In the genomic region with DNA sequence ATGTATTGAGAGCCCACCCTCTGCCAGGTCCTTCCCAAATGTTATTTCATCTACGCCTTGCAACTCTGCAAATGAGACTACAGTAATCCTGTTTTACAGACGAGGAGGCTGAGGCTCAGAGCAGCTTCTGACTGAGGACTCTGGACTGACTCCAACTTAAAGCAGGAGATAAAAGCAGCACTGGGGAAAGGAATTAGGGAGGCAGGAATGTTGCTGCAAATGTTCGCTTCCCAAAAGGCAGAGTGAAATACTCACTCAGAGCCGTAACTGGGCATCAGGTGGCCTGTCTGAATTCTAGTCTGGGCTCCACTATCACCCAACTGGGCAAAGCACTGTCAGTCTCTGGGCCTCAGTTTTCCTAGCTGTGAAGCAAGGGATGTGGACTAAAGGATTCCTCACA, we compare ENCODE assay signal across 21 cellular contexts.
"Had no signal": no experiment of that assay in that cellular context is flagged by ENCODE, and none has a peak within 500 bp of the region (broad histone marks: within the 10 kb centered on the region; RNA-seq: fewer than 3 reads in every experiment).

No MANE protein-coding gene starts in this region.

- H3K4me3 ChIP-seq: colonic mucosa, lung, mucosa of descending colon, thyroid gland, vagina had no signal

- H3K4me1 Mint-ChIP-seq: activated CD8-positive, alpha-beta memory T cell treated with anti-CD3 and anti-CD28 coated beads, Interleukin-2, amount 10 ng/mL, durations not matched to agents 7 days and 5 days; activated naive CD4-positive, alpha-beta T cell treated with anti-CD3 and anti-CD28 coated beads, Interleukin-2, amount 10 ng/mL, durations not matched to agents 7 days and 5 days; naive thymus-derived CD4-positive, alpha-beta T cell; stimulated activated naive B cell treated with anti-CD40 and anti-IgM and Interleukin-4, amounts not matched to agents 10 μg/mL and 1 μg/mL and 100 μg/mL, for 72 hours; T-cell had no signal

- DNase-seq: activated CD4-positive, alpha-beta memory T cell treated with anti-CD3 and anti-CD28 coated beads for 36 hours; activated CD8-positive, alpha-beta memory T cell treated with anti-CD3 and anti-CD28 coated beads, Interleukin-2, amount 10 ng/mL, durations not matched to agents 7 days and 5 days; activated naive CD4-positive, alpha-beta T cell treated with anti-CD3 and anti-CD28 coated beads, Interleukin-2, amount 10 ng/mL, durations not matched to agents 7 days and 5 days; activated T-cell treated with anti-CD3 and anti-CD28 coated beads, Interleukin-2, amount 50 U/mL, for 1 hour; caudate nucleus; colonic mucosa; effector CD8-positive, alpha-beta T cell; foreskin melanocyte; left colon; mucosa of descending colon; naive thymus-derived CD4-positive, alpha-beta T cell; stimulated activated CD4-positive, alpha-beta T cell treated with anti-CD3 and anti-CD28 coated beads, Interleukin-4, amount 100 ng/mL, for 1 hour; stimulated activated naive B cell treated with anti-CD40 and anti-IgM and Interleukin-4, amounts not matched to agents 10 μg/mL and 1 μg/mL and 100 μg/mL, for 72 hours; T-cell; thyroid gland had no signal

- H3K27ac ChIP-seq: colonic mucosa, neutrophil, thyroid gland, vagina, VCaP had no signal

- H3K9me3 Mint-ChIP-seq: activated CD4-positive, alpha-beta memory T cell treated with anti-CD3 and anti-CD28 coated beads for 36 hours; activated naive CD4-positive, alpha-beta T cell treated with anti-CD3 and anti-CD28 coated beads, Interleukin-2, amount 10 ng/mL, durations not matched to agents 7 days and 5 days; activated T-helper 2 cell treated with anti-CD3 and anti-CD28 coated beads, Interferon-gamma antibody, Interleukin-2, Interleukin-4, amounts not matched to agents 10 μg/mL and 5 μg/mL and 100 μg/mL, durations not matched to agents 14 hours and 24 hours and 36 hours; stimulated activated naive B cell treated with anti-CD40 and anti-IgM and Interleukin-4, amounts not matched to agents 10 μg/mL and 1 μg/mL and 100 μg/mL, for 72 hours; T-cell had no signal

- H3K27ac Mint-ChIP-seq: activated CD4-positive, alpha-beta memory T cell treated with anti-CD3 and anti-CD28 coated beads for 36 hours; activated CD8-positive, alpha-beta memory T cell treated with anti-CD3 and anti-CD28 coated beads, Interleukin-2, amount 10 ng/mL, durations not matched to agents 7 days and 5 days; activated naive CD4-positive, alpha-beta T cell treated with anti-CD3 and anti-CD28 coated beads, Interleukin-2, amount 10 ng/mL, durations not matched to agents 7 days and 5 days; activated T-helper 2 cell treated with anti-CD3 and anti-CD28 coated beads, Interferon-gamma antibody, Interleukin-2, Interleukin-4, amounts not matched to agents 10 μg/mL and 5 μg/mL and 100 μg/mL, durations not matched to agents 14 hours and 24 hours and 36 hours; naive thymus-derived CD4-positive, alpha-beta T cell; stimulated activated naive B cell treated with anti-CD40 and anti-IgM and Interleukin-4, amounts not matched to agents 10 μg/mL and 1 μg/mL and 100 μg/mL, for 72 hours; T-cell had no signal

- H3K4me3 Mint-ChIP-seq: activated CD4-positive, alpha-beta memory T cell treated with anti-CD3 and anti-CD28 coated beads for 36 hours; activated CD8-positive, alpha-beta memory T cell treated with anti-CD3 and anti-CD28 coated beads, Interleukin-2, amount 10 ng/mL, durations not matched to agents 7 days and 5 days; activated naive CD4-positive, alpha-beta T cell treated with anti-CD3 and anti-CD28 coated beads, Interleukin-2, amount 10 ng/mL, durations not matched to agents 7 days and 5 days; naive thymus-derived CD4-positive, alpha-beta T cell; stimulated activated naive B cell treated with anti-CD40 and anti-IgM and Interleukin-4, amounts not matched to agents 10 μg/mL and 1 μg/mL and 100 μg/mL, for 72 hours; T-cell had no signal

- H3K36me3 Mint-ChIP-seq: activated CD4-positive, alpha-beta memory T cell treated with anti-CD3 and anti-CD28 coated beads for 36 hours; activated CD8-positive, alpha-beta memory T cell treated with anti-CD3 and anti-CD28 coated beads, Interleukin-2, amount 10 ng/mL, durations not matched to agents 7 days and 5 days; activated naive CD4-positive, alpha-beta T cell treated with anti-CD3 and anti-CD28 coated beads, Interleukin-2, amount 10 ng/mL, durations not matched to agents 7 days and 5 days; naive thymus-derived CD4-positive, alpha-beta T cell; stimulated activated naive B cell treated with anti-CD40 and anti-IgM and Interleukin-4, amounts not matched to agents 10 μg/mL and 1 μg/mL and 100 μg/mL, for 72 hours; T-cell had no signal

- FAIRE-seq: islet of Langerhans had no signal

- H3K9me3 ChIP-seq: colonic mucosa, mucosa of descending colon, neutrophil, thyroid gland, vagina had no signal

- H3K4me1 ChIP-seq: colonic mucosa, thyroid gland, vagina had no signal

- H3K36me3 ChIP-seq: colonic mucosa, neutrophil, thyroid gland, vagina had no signal

- ATAC-seq: activated CD8-positive, alpha-beta memory T cell treated with anti-CD3 and anti-CD28 coated beads, Interleukin-2, amount 10 ng/mL, durations not matched to agents 7 days and 5 days; left colon; mucosa of descending colon; naive thymus-derived CD4-positive, alpha-beta T cell; stimulated activated naive B cell treated with anti-CD40 and anti-IgM and Interleukin-4, amounts not matched to agents 10 μg/mL and 1 μg/mL and 100 μg/mL, for 72 hours; T-cell had no signal

- H3K27me3 ChIP-seq: colonic mucosa, thyroid gland, vagina had no signal
